Comparison of ENCODE assay signal across 18 cellular contexts in genomic region chr13:102856603-102857002, GRCh38. TPM values are rescaled to one million over a fixed set of nuclear protein-coding genes. Genes with fewer than 3 reads are reported as not detected.
DNase-seq lines count a peak whose midpoint lies in the region; ATAC-seq and TF ChIP-seq lines count a peak whose summit lies in the region.
"Had no signal": no experiment of that assay in that cellular context is flagged by ENCODE, and none has a peak within 500 bp of the region (broad histone marks: within the 10 kb centered on the region; RNA-seq: fewer than 3 reads in every experiment).

No MANE protein-coding gene starts in this region.

- intact Hi-C loops in cardiac septum (cut with DNase I) (no loop called here), gastrocnemius medialis (cut with DNase I; ENCODE audit: low total_unique reads) (no loop called here)

- POLR2A ChIA-PET in SK-N-SH (lab: Yijun Ruan, JAX): no interaction called here

- H3K36me3 ChIP-seq in SK-N-SH (replicated peaks in 1 of 2; ENCODE audit: control insufficient read depth in 1 of 2, insufficient read depth in 2 of 2, low read length in 1 of 2): peaks cover 70 to 94% of the 10 kb centered on the region in 2 experiments
- H3K36me3 ChIP-seq in gastrocnemius medialis: peaks cover 0 to 70% of the 10 kb centered on the region in 2 donors

- no peaks in the 10 kb centered on the region for H3K9me2 ChIP-seq in SK-N-SH

- TF ChIP-seq RAD21 in SK-N-SH (IDR thresholded peaks at IDR 0.05; ENCODE audit: low read length): no peak

- no peak for TF ChIP-seq CTCF in SK-N-SH (IDR thresholded peaks at IDR 0.05)
- no peak for TF ChIP-seq CTCF in gastrocnemius medialis (IDR thresholded peaks at IDR 0.05 in 4 of 5, conservative IDR thresholded peaks at IDR 0.05 in 1 of 5)

- H3F3A ChIP-seq in SK-N-SH (replicated peaks; ENCODE audit: insufficient read depth): peaks cover 5% of the 10 kb centered on the region

- H3K27me3 Mint-ChIP-seq in T-helper 17 cell: no peaks in the 10 kb centered on the region
- H3K27me3 Mint-ChIP-seq: activated CD4-positive, alpha-beta T cell treated with anti-CD3 and anti-CD28 coated beads, Interleukin-2, amount 10 ng/mL, durations not matched to agents 7 days and 5 days; central memory CD8-positive, alpha-beta T cell; effector memory CD8-positive, alpha-beta T cell had no signal

- H3K27ac Mint-ChIP-seq in T-helper 17 cell: peak overlapping the region; percentile 72
- H3K27ac Mint-ChIP-seq: activated CD4-positive, alpha-beta T cell treated with anti-CD3 and anti-CD28 coated beads, Interleukin-2, amount 10 ng/mL, durations not matched to agents 7 days and 5 days; activated naive CD4-positive, alpha-beta T cell treated with anti-CD3 and anti-CD28 coated beads, Interleukin-2, amount 50 U/mL, for 72 hours had no signal

- no peaks in the 10 kb centered on the region for H4K20me1 ChIP-seq in SK-N-SH (ENCODE audit: insufficient read depth)

- H3K79me2 ChIP-seq in SK-N-SH (ENCODE audit: insufficient read depth): no peaks in the 10 kb centered on the region

- H3K27ac ChIP-seq in SK-N-SH (ENCODE audit: low read depth in 2 of 2, low read length in 1 of 2): no peak overlapping the region
- peak overlapping the region in 1 of 4 donors; percentile 39 for H3K27ac ChIP-seq in gastrocnemius medialis

- no peak overlapping the region for H3K4me3 ChIP-seq in SK-N-SH (ENCODE audit: low read depth in 2 of 2, low read length in 1 of 2)
- no peak overlapping the region for H3K4me3 ChIP-seq in gastrocnemius medialis
- H3K4me3 ChIP-seq: smooth muscle cell had no signal

- H2AFZ ChIP-seq in SK-N-SH (ENCODE audit: low read depth): no peak overlapping the region

- ATAC-seq in SK-N-SH treated with all-trans-retinoic acid at 6 μM for 48 hours (no peak), T-helper 17 cell (no peak), gastrocnemius medialis (peak; percentile 60 to 82)
- ATAC-seq: activated naive CD4-positive, alpha-beta T cell treated with anti-CD3 and anti-CD28 coated beads, Interleukin-2, amount 50 U/mL, for 72 hours; effector memory CD8-positive, alpha-beta T cell had no signal

- H3K4me1 ChIP-seq in SK-N-SH (ENCODE audit: control insufficient read depth in 1 of 2, insufficient read depth in 2 of 2, low read depth in 1 of 2, low read length in 1 of 2) (peaks cover 0 to 3% of the 10 kb centered on the region in 2 experiments; a peak in 1 of 4 replicates), gastrocnemius medialis (no peaks in the 10 kb centered on the region)

- no peak overlapping the region for H3K4me2 ChIP-seq in SK-N-SH
- H3K4me2 ChIP-seq: smooth muscle cell had no signal

- H3K9me3 ChIP-seq in SK-N-SH: no peaks in the 10 kb centered on the region
- H3K9me3 ChIP-seq in T-helper 17 cell (ENCODE audit: control insufficient read depth, low read length, poor library complexity, severe bottlenecking): no peaks in the 10 kb centered on the region
- H3K9me3 ChIP-seq in gastrocnemius medialis: no peaks in the 10 kb centered on the region

- H3K27me3 ChIP-seq in SK-N-SH (ENCODE audit: insufficient read depth) (no peaks in the 10 kb centered on the region), gastrocnemius medialis (no peaks in the 10 kb centered on the region)

- 77% methylated on average over 3 of the region's 5 CpGs for WGBS in SK-N-SH (ENCODE audit: low lambda C conversion rate)

- no peak overlapping the region for H3K4me3 Mint-ChIP-seq in T-helper 17 cell
- H3K4me3 Mint-ChIP-seq: activated CD4-positive, alpha-beta T cell treated with anti-CD3 and anti-CD28 coated beads, Interleukin-2, amount 10 ng/mL, durations not matched to agents 7 days and 5 days; central memory CD8-positive, alpha-beta T cell; effector memory CD8-positive, alpha-beta T cell had no signal

- CTCF ChIA-PET in SK-N-SH (lab: Yijun Ruan, JAX): interaction anchor here (0.9 to 4.7 kb wide), 5 partner anchors 9 to 265 kb away, joined by 3 to 26 read pairs (median 4); no protein-coding TSS in a partner anchor

- no peak for TF ChIP-seq POLR2A in gastrocnemius medialis (IDR thresholded peaks at IDR 0.05)

- peaks cover 20% of the 10 kb centered on the region for H3K36me3 Mint-ChIP-seq in T-helper 17 cell (ENCODE audit: low read depth)

- in situ Hi-C loops in gastrocnemius medialis (cut with MboI; ENCODE audit: low sequenced_read_pairs in 4 of 4): loop anchor here in 1 of 4 donors (10.0 kb wide), 1 partner anchor 282 kb away; no protein-coding TSS in a partner anchor

- no peak overlapping the region for H3K9ac ChIP-seq in SK-N-SH

- DNase-seq in SK-N-SH: no peak
- DNase-seq in T-helper 17 cell: no peak
- DNase-seq in cardiac septum (ENCODE audit: low spot score): peak; percentile 79
- peak; percentile 17 to 67 for DNase-seq in gastrocnemius medialis
- no peak for DNase-seq in OCI-M1 (lab: John Stamatoyannopoulos, UW)
- DNase-seq in stimulated activated CD4-positive, alpha-beta T cell treated with anti-CD3 and anti-CD28 coated beads, Interleukin-12 subunit alpha, Interleukin-12 subunit beta, amount 100 ng/mL, for 4 hours: no peak
- no peak for DNase-seq in NCI-H2029 (lab: John Stamatoyannopoulos, UW)
- DNase-seq: activated CD4-positive, alpha-beta T cell treated with anti-CD3 and anti-CD28 coated beads, Interleukin-2, amount 10 ng/mL, durations not matched to agents 7 days and 5 days; effector memory CD8-positive, alpha-beta T cell; H7; midbrain; occipital lobe; stimulated activated naive CD4-positive, alpha-beta T cell treated with Interleukin-2 at 50 U/mL for 16 hours; T-helper 9 cell had no signal

- no peak for TF ChIP-seq EP300 in SK-N-SH (IDR thresholded peaks at IDR 0.05; ENCODE audit: borderline replicate concordance in 1 of 2, low read depth in 1 of 2, low read length in 1 of 2)

- peaks cover 37% of the 10 kb centered on the region for H3K4me1 Mint-ChIP-seq in T-helper 17 cell

TF ChIP-seq in SK-N-SH, 30 proteins besides CTCF, POLR2A, EP300 and RAD21:
- TF ChIP-seq FOSL2 (IDR thresholded peaks at IDR 0.05; ENCODE audit: borderline replicate concordance, low read depth): no peak
- TF ChIP-seq RFX5 (IDR thresholded peaks at IDR 0.05; ENCODE audit: low read length): no peak
- TF ChIP-seq MXI1 (IDR thresholded peaks at IDR 0.05; ENCODE audit: low read depth, low read length): peak; percentile 55; the same call in 1 of the 2 replicates
- TF ChIP-seq YY1 (IDR thresholded peaks at IDR 0.05; ENCODE audit: low read depth): no peak
- TF ChIP-seq FOXJ3 (CRISPR knock-in tag; IDR thresholded peaks at IDR 0.05): no peak

TF ChIP-seq in SK-N-SH treated with all-trans-retinoic acid at 6 μM for 48 hours, 23 proteins besides CTCF, POLR2A, EP300 and RAD21:
- TF ChIP-seq OSR1 (CRISPR knock-in tag; IDR thresholded peaks at IDR 0.05): no peak
- TF ChIP-seq ZFP3 (CRISPR knock-in tag; IDR thresholded peaks at IDR 0.05): no peak
- no peak for TF ChIP-seq TCF4 (CRISPR knock-in tag; IDR thresholded peaks at IDR 0.05; ENCODE audit: borderline replicate concordance)
- TF ChIP-seq ZC3H10 (CRISPR knock-in tag; IDR thresholded peaks at IDR 0.05): no peak
- TF ChIP-seq PATZ1 (CRISPR knock-in tag; IDR thresholded peaks at IDR 0.05; ENCODE audit: borderline replicate concordance): no peak
- TF ChIP-seq ZNF8 (CRISPR knock-in tag; IDR thresholded peaks at IDR 0.05): no peak
- no peak for TF ChIP-seq CREB5 (CRISPR knock-in tag; IDR thresholded peaks at IDR 0.05; ENCODE audit: low read depth)

RNA-seq across cellular contexts. Expression of gene ERCC5, which starts 10.8 kb away (rescaled TPM):
- 14.1 and 19.0 TPM in 2 replicates for polyA plus RNA-seq in SK-N-SH (2012; rRNA removed)
- polyA plus RNA-seq in SK-N-SH (2012; cell fraction: cytosol; rRNA removed): 13.5 and 16.6 TPM in 2 replicates
- polyA plus RNA-seq in SK-N-SH (2012; cell fraction: nucleus; rRNA removed): 20.1 and 37.5 TPM in 2 replicates
- total RNA-seq in T-helper 17 cell (10 to 100 TPM; 76.3 to 87.3 TPM), cardiac septum (36.5 TPM), gastrocnemius medialis (10 to 100 TPM; 43.5 to 77.7 (median 46.8) TPM)

RNA-seq across cellular contexts. Expression of gene BIVM, which starts 57.7 kb away (rescaled TPM):
- 8.8 and 12.8 TPM in 2 replicates for polyA plus RNA-seq in SK-N-SH (2012; rRNA removed)
- polyA plus RNA-seq in SK-N-SH (2012; cell fraction: cytosol; rRNA removed): 12.7 and 14.6 TPM in 2 replicates
- 19.2 and 30.1 TPM in 2 replicates for polyA plus RNA-seq in SK-N-SH (2012; cell fraction: nucleus; rRNA removed)
- total RNA-seq in T-helper 17 cell (10 to 100 TPM in 1 of 2 donors, 1 to 10 TPM in 1; 9.9 to 10.7 TPM), cardiac septum (30.4 TPM), gastrocnemius medialis (10 to 100 TPM; 14.2 to 25.1 (median 21.1) TPM)

RNA-seq across cellular contexts. Expression of gene POGLUT2, which starts 57.8 kb away (rescaled TPM):
- 10.2 and 12.4 TPM in 2 replicates for polyA plus RNA-seq in SK-N-SH (2012; rRNA removed)
- 14.2 and 14.6 TPM in 2 replicates for polyA plus RNA-seq in SK-N-SH (2012; cell fraction: cytosol; rRNA removed)
- 5.2 and 8.2 TPM in 2 replicates for polyA plus RNA-seq in SK-N-SH (2012; cell fraction: nucleus; rRNA removed)
- total RNA-seq in T-helper 17 cell: under 1 TPM; 0.22 to 0.37 TPM
- total RNA-seq in cardiac septum: 2.3 TPM
- total RNA-seq in gastrocnemius medialis: under 1 TPM; 0.51 to 0.94 (median 0.80) TPM

Comparison
In these comparisons a context has a peak if more than half of its experiments do, and no peak if none do; other contexts are left out.
1. DNase-seq: peak in cardiac septum (single experiment) and gastrocnemius medialis (2 of 2); none in SK-N-SH (single experiment), T-helper 17 cell (0 of 3), OCI-M1 (single experiment), stimulated activated CD4-positive, alpha-beta T cell treated with anti-CD3 and anti-CD28 coated beads, Interleukin-12 subunit alpha, Interleukin-12 subunit beta, amount 100 ng/mL, for 4 hours (single experiment) and NCI-H2029 (single experiment).
2. ATAC-seq: peak in gastrocnemius medialis (2 of 2); none in SK-N-SH treated with all-trans-retinoic acid at 6 μM for 48 hours (single experiment) and T-helper 17 cell (single experiment).